In genomic region chr6:31874836-31875572, GRCh38 we compare ENCODE assay signal across 1 cellular context.
TF ChIP-seq lines count a peak whose summit lies in the region.

No MANE protein-coding gene starts in this region.

TF ChIP-seq in SK-N-SH treated with all-trans-retinoic acid at 6 μM for 48 hours, 23 proteins besides CTCF, POLR2A, EP300 and RAD21 (continued from another document):
- TF ChIP-seq ISL1 (CRISPR knock-in tag; IDR thresholded peaks at IDR 0.05) (no peak), ESRRG (CRISPR knock-in tag; IDR thresholded peaks at IDR 0.05) (no peak), ZNF70 (CRISPR knock-in tag; IDR thresholded peaks at IDR 0.05) (no peak), RARB (CRISPR knock-in tag; IDR thresholded peaks at IDR 0.05) (no peak), ZFP30 (CRISPR knock-in tag; IDR thresholded peaks at IDR 0.05) (no peak), OSR1 (CRISPR knock-in tag; IDR thresholded peaks at IDR 0.05) (no peak), TSHZ2 (CRISPR knock-in tag; IDR thresholded peaks at IDR 0.05) (no peak), TCF4 (CRISPR knock-in tag; IDR thresholded peaks at IDR 0.05; ENCODE audit: borderline replicate concordance) (no peak), CSRNP3 (CRISPR knock-in tag; IDR thresholded peaks at IDR 0.05) (no peak), TOX (CRISPR knock-in tag; IDR thresholded peaks at IDR 0.05; ENCODE audit: borderline replicate concordance) (no peak), CREB5 (CRISPR knock-in tag; IDR thresholded peaks at IDR 0.05; ENCODE audit: low read depth) (no peak), SNAI2 (CRISPR knock-in tag; IDR thresholded peaks at IDR 0.05) (no peak), ZC3H10 (CRISPR knock-in tag; IDR thresholded peaks at IDR 0.05) (no peak), POU6F1 (CRISPR knock-in tag; IDR thresholded peaks at IDR 0.05; ENCODE audit: borderline replicate concordance, low read depth) (no peak), ARNTL (CRISPR knock-in tag; IDR thresholded peaks at IDR 0.05; ENCODE audit: borderline replicate concordance, low read depth) (no peak)
